In the genomic region with DNA sequence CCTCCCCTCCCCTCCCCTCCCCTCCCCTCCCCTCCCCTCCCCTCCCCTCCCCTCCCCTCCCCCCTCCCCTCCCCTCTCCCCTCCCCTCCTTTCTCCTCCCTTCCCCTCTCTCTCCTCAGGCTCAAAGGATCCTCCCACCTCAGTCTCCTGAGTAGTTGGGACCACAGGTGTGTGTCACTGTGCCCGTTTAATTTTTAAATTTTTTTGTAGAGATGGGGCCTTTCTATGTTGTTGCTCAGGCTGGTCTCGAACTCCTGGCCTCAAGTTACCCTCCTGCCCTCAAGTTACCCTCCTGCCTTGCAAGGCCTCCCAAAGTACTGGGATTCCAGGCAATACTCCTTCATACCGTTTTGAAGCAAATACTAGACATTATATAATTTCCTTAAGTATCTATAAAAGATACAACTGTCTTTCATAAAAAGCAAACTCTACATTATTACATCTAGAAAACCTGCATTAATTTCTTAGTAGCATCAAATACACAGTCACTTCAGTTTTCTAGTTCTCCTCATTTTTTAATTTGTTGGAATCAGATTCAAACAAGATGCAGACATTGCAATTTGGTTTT, we compare ENCODE assay signal across 20 cellular contexts. TPM values are rescaled to one million over a fixed set of nuclear protein-coding genes. Genes with fewer than 3 reads are reported as not detected.
DNase-seq lines count a peak whose midpoint lies in the region; ATAC-seq and TF ChIP-seq lines count a peak whose summit lies in the region.
"Had no signal": no experiment of that assay in that cellular context is flagged by ENCODE, and none has a peak within 500 bp of the region (broad histone marks: within the 10 kb centered on the region; RNA-seq: fewer than 3 reads in every experiment).

No MANE protein-coding gene starts in this region.

- H3K36me3 ChIP-seq in CD4-positive, alpha-beta memory T cell (ENCODE audit: insufficient read depth, low read length): no peaks in the 10 kb centered on the region
- H3K36me3 ChIP-seq: BE2C, vagina had no signal

- no peak for TF ChIP-seq CTCF in nephron (IDR thresholded peaks at IDR 0.05; ENCODE audit: unreplicated experiment in 3 of 3)

- no peaks in the 10 kb centered on the region for H3K9me3 Mint-ChIP-seq in activated CD4-positive, alpha-beta T cell treated with anti-CD3 and anti-CD28 coated beads for 36 hours (ENCODE audit: low read depth)
- H3K9me3 Mint-ChIP-seq in CD4-positive, alpha-beta memory T cell: no peaks in the 10 kb centered on the region
- H3K9me3 Mint-ChIP-seq in activated T-helper 2 cell treated with anti-CD3 and anti-CD28 coated beads, Interferon-gamma antibody, Interleukin-2, Interleukin-4, amounts not matched to agents 10 μg/mL and 5 μg/mL and 100 μg/mL, durations not matched to agents 14 hours and 24 hours and 36 hours: no peaks in the 10 kb centered on the region
- no peaks in the 10 kb centered on the region for H3K9me3 Mint-ChIP-seq in nephron

- no peak overlapping the region for H3K27ac ChIP-seq in CD4-positive, alpha-beta memory T cell (ENCODE audit: low read depth, low read length)
- H3K27ac ChIP-seq: psoas muscle, vagina had no signal

- ATAC-seq in activated CD4-positive, alpha-beta T cell treated with anti-CD3 and anti-CD28 coated beads for 36 hours: no peak
- ATAC-seq in GM18861 (IDR thresholded peaks at IDR 0.05; ENCODE audit: unreplicated experiment): no peak
- ATAC-seq: psoas muscle had no signal

- POLR2A ChIA-PET in activated CD4-positive, alpha-beta T cell treated with anti-CD3 and anti-CD28 coated beads for 36 hours (lab: Charles Lee): no interaction called here
- POLR2A ChIA-PET in CD4-positive, alpha-beta memory T cell (lab: Charles Lee; ENCODE audit: partially characterized antibody): no interaction called here

- no peaks in the 10 kb centered on the region for H3K27me3 ChIP-seq in CD4-positive, alpha-beta memory T cell (ENCODE audit: insufficient read depth, low read length)
- H3K27me3 ChIP-seq: BE2C, vagina had no signal

- peaks cover 80% of the 10 kb centered on the region for H3K4me1 Mint-ChIP-seq in activated CD4-positive, alpha-beta T cell treated with anti-CD3 and anti-CD28 coated beads for 36 hours
- H3K4me1 Mint-ChIP-seq in CD4-positive, alpha-beta memory T cell: peaks cover 43 to 78% (median 63%) of the 10 kb centered on the region in 4 donors
- H3K4me1 Mint-ChIP-seq in activated T-helper 2 cell treated with anti-CD3 and anti-CD28 coated beads, Interferon-gamma antibody, Interleukin-2, Interleukin-4, amounts not matched to agents 10 μg/mL and 5 μg/mL and 100 μg/mL, durations not matched to agents 14 hours and 24 hours and 36 hours (ENCODE audit: low read depth): peaks cover 56% of the 10 kb centered on the region
- H3K4me1 Mint-ChIP-seq in nephron: peaks cover 53% of the 10 kb centered on the region

- no peaks in the 10 kb centered on the region for H3K9me3 ChIP-seq in CD4-positive, alpha-beta memory T cell (ENCODE audit: control insufficient read depth in 1 of 2, low read length in 2 of 2)
- H3K9me3 ChIP-seq: BE2C, psoas muscle, vagina had no signal

- peaks cover 48% of the 10 kb centered on the region for H3K4me1 ChIP-seq in CD4-positive, alpha-beta memory T cell (ENCODE audit: insufficient read depth, low read length)
- H3K4me1 ChIP-seq: BE2C had no signal

- no peaks in the 10 kb centered on the region for H3K27me3 Mint-ChIP-seq in activated CD4-positive, alpha-beta T cell treated with anti-CD3 and anti-CD28 coated beads for 36 hours
- H3K27me3 Mint-ChIP-seq in CD4-positive, alpha-beta memory T cell: no peaks in the 10 kb centered on the region
- H3K27me3 Mint-ChIP-seq in activated T-helper 2 cell treated with anti-CD3 and anti-CD28 coated beads, Interferon-gamma antibody, Interleukin-2, Interleukin-4, amounts not matched to agents 10 μg/mL and 5 μg/mL and 100 μg/mL, durations not matched to agents 14 hours and 24 hours and 36 hours (ENCODE audit: low read depth): no peaks in the 10 kb centered on the region
- H3K27me3 Mint-ChIP-seq in nephron (ENCODE audit: low read depth): no peaks in the 10 kb centered on the region

- peak overlapping the region; percentile 64 for H3K27ac Mint-ChIP-seq in activated CD4-positive, alpha-beta T cell treated with anti-CD3 and anti-CD28 coated beads for 36 hours
- peak overlapping the region in 5 of 7 donors; percentile 6 to 65 (median 27) for H3K27ac Mint-ChIP-seq in CD4-positive, alpha-beta memory T cell
- H3K27ac Mint-ChIP-seq in activated T-helper 2 cell treated with anti-CD3 and anti-CD28 coated beads, Interferon-gamma antibody, Interleukin-2, Interleukin-4, amounts not matched to agents 10 μg/mL and 5 μg/mL and 100 μg/mL, durations not matched to agents 14 hours and 24 hours and 36 hours: peak overlapping the region; percentile 62
- peak overlapping the region; percentile 22 to 75 (median 70) for H3K27ac Mint-ChIP-seq in nephron

- intact Hi-C loops in activated CD4-positive, alpha-beta T cell treated with anti-CD3 and anti-CD28 coated beads for 36 hours (cut with DNase I, micrococcal nuclease): loop anchor here in 1 of 2 experiments (2.0 kb wide), 1 partner anchor 25 kb away; no protein-coding TSS in a partner anchor
- intact Hi-C loops in CD4-positive, alpha-beta memory T cell (cut with micrococcal nuclease): loop anchor here (5.0 kb wide), 1 partner anchor 39 kb away; a partner anchor contains a TSS
- intact Hi-C loops in activated T-helper 2 cell treated with anti-CD3 and anti-CD28 coated beads, Interferon-gamma antibody, Interleukin-2, Interleukin-4, amounts not matched to agents 10 μg/mL and 5 μg/mL and 100 μg/mL, durations not matched to agents 14 hours and 24 hours and 36 hours (cut with micrococcal nuclease): loop anchor here (5.0 kb wide), 1 partner anchor 34 kb away; no protein-coding TSS in a partner anchor

- no peak overlapping the region for H3K4me3 ChIP-seq in CD4-positive, alpha-beta memory T cell (ENCODE audit: low read length in 2 of 2)
- H3K4me3 ChIP-seq: psoas muscle, vagina had no signal

- no peak for DNase-seq in activated CD4-positive, alpha-beta T cell treated with anti-CD3 and anti-CD28 coated beads for 36 hours
- no peak for DNase-seq in activated CD4-positive, alpha-beta T cell treated with anti-CD3 and anti-CD28 coated beads, Interleukin-2, amount 50 U/mL, for 48 hours
- DNase-seq in CD4-positive, alpha-beta memory T cell: no peak
- DNase-seq in activated T-helper 2 cell treated with anti-CD3 and anti-CD28 coated beads, Interferon-gamma antibody, Interleukin-2, Interleukin-4, amounts not matched to agents 10 μg/mL and 5 μg/mL and 100 μg/mL, durations not matched to agents 14 hours and 24 hours and 36 hours (ENCODE audit: low spot score): no peak
- DNase-seq in AG20443 (ENCODE audit: low spot score) (no peak), NCI-H510A treated with DMSO at 0.1 percent for 48 hours (lab: John Stamatoyannopoulos, UW) (no peak)
- DNase-seq: 8988T; activated T-cell treated with anti-CD3 and anti-CD28 coated beads, Interleukin-2, amount 50 U/mL, for 1 hour; amniotic stem cell; BE2C; dermis blood vessel endothelial cell; DMS 273 treated with DMSO at 0.1 percent for 48 hours; GOT3; NCI-H1417 treated with DMSO at 0.1 percent for 48 hours; NCI-H524 treated with DMSO at 0.1 percent for 48 hours; psoas muscle; stimulated activated CD4-positive, alpha-beta T cell treated with anti-CD3 and anti-CD28 coated beads, Interleukin-2, amount 100 ng/mL, for 48 hours had no signal

- H3K4me3 Mint-ChIP-seq in activated CD4-positive, alpha-beta T cell treated with anti-CD3 and anti-CD28 coated beads for 36 hours: no peak overlapping the region
- H3K4me3 Mint-ChIP-seq in CD4-positive, alpha-beta memory T cell: peak overlapping the region in 2 of 8 donors; percentile 10 to 51
- no peak overlapping the region for H3K4me3 Mint-ChIP-seq in activated T-helper 2 cell treated with anti-CD3 and anti-CD28 coated beads, Interferon-gamma antibody, Interleukin-2, Interleukin-4, amounts not matched to agents 10 μg/mL and 5 μg/mL and 100 μg/mL, durations not matched to agents 14 hours and 24 hours and 36 hours (ENCODE audit: low read depth)
- no peak overlapping the region for H3K4me3 Mint-ChIP-seq in nephron

- peaks cover 31% of the 10 kb centered on the region for H3K36me3 Mint-ChIP-seq in activated CD4-positive, alpha-beta T cell treated with anti-CD3 and anti-CD28 coated beads for 36 hours (ENCODE audit: low read depth)
- H3K36me3 Mint-ChIP-seq in CD4-positive, alpha-beta memory T cell: peaks cover 4 to 8% of the 10 kb centered on the region in 2 donors
- H3K36me3 Mint-ChIP-seq in activated T-helper 2 cell treated with anti-CD3 and anti-CD28 coated beads, Interferon-gamma antibody, Interleukin-2, Interleukin-4, amounts not matched to agents 10 μg/mL and 5 μg/mL and 100 μg/mL, durations not matched to agents 14 hours and 24 hours and 36 hours (ENCODE audit: low read depth): peaks cover 39% of the 10 kb centered on the region
- H3K36me3 Mint-ChIP-seq in nephron (ENCODE audit: low read depth): no peaks in the 10 kb centered on the region

- CTCF ChIA-PET in activated CD4-positive, alpha-beta T cell treated with anti-CD3 and anti-CD28 coated beads for 36 hours (lab: Charles Lee): no interaction called here
- CTCF ChIA-PET in CD4-positive, alpha-beta memory T cell (lab: Charles Lee; ENCODE audit: partially characterized antibody): interaction anchor here (0.6 kb wide), 1 partner anchor 36 kb away, joined by 3 read pairs; no protein-coding TSS in a partner anchor

RNA-seq across cellular contexts. Expression of a gene that starts 39.8 kb away (rescaled TPM):
- total RNA-seq in activated CD4-positive, alpha-beta T cell treated with anti-CD3 and anti-CD28 coated beads for 36 hours: 10 to 100 TPM; 76.4 to 83.4 TPM
- 10 to 100 TPM; 69.0 to 74.7 TPM for total RNA-seq in CD4-positive, alpha-beta memory T cell
- polyA plus RNA-seq in CD4-positive, alpha-beta memory T cell: 10 to 100 TPM in 1 of 2 donors, 1 to 10 TPM in 1; 7.0 to 23.4 TPM
- total RNA-seq in activated T-helper 2 cell treated with anti-CD3 and anti-CD28 coated beads, Interferon-gamma antibody, Interleukin-2, Interleukin-4, amounts not matched to agents 10 μg/mL and 5 μg/mL and 100 μg/mL, durations not matched to agents 14 hours and 24 hours and 36 hours: 119 and 126 TPM in 2 replicates
